12 cellular contexts compared by ENCODE assay signal in genomic region chr2:108640731-108641130, GRCh38.
A peak's percentile ranks its signal among the peaks of the same experiment; 100 is the strongest.
DNase-seq lines count a peak whose midpoint lies in the region; ATAC-seq and TF ChIP-seq lines count a peak whose summit lies in the region.
"Had no signal": no experiment of that assay in that cellular context is flagged by ENCODE, and none has a peak within 500 bp of the region (broad histone marks: within the 10 kb centered on the region; RNA-seq: fewer than 3 reads in every experiment).

No MANE protein-coding gene starts in this region.

- CTCF ChIA-PET in SK-N-SH (lab: Yijun Ruan, JAX) = interaction anchor here (1.7 kb wide), 1 partner anchor 57 kb away, joined by 4 read pairs; no protein-coding TSS in a partner anchor

- H2AFZ ChIP-seq in SK-N-SH (ENCODE audit: low read depth) = no peak overlapping the region

- H4K20me1 ChIP-seq in SK-N-SH (ENCODE audit: insufficient read depth) = peaks cover 5% of the 10 kb centered on the region

- H3K4me3 ChIP-seq in heart left ventricle (no peak overlapping the region), SK-N-SH (ENCODE audit: low read depth in 2 of 2, low read length in 1 of 2) (peak overlapping the region in 1 of 2 experiments; percentile 47; a peak in 2 of 4 replicates), upper lobe of right lung (no peak overlapping the region)

- 60 to 67% (median 63%) methylated on average over 4 of the region's 4 CpGs for WGBS in heart left ventricle, 4 donors
- WGBS in SK-N-SH (ENCODE audit: low lambda C conversion rate) = 16% methylated on average over 4 of the region's 4 CpGs

- no peak for TF ChIP-seq POLR2A in heart left ventricle (IDR thresholded peaks at IDR 0.05)

- H3K4me1 ChIP-seq in heart left ventricle = peaks cover 0 to 73% (median 46%) of the 10 kb centered on the region in 12 donors
- peaks cover 26 to 34% of the 10 kb centered on the region in 2 experiments for H3K4me1 ChIP-seq in SK-N-SH (ENCODE audit: control insufficient read depth in 1 of 2, insufficient read depth in 2 of 2, low read depth in 1 of 2, low read length in 1 of 2)
- peaks cover 46% of the 10 kb centered on the region for H3K4me1 ChIP-seq in upper lobe of right lung

- POLR2A ChIA-PET in SK-N-SH (lab: Yijun Ruan, JAX) = no interaction called here

- TF ChIP-seq EP300 in SK-N-SH (IDR thresholded peaks at IDR 0.05; ENCODE audit: borderline replicate concordance in 1 of 2, low read depth in 1 of 2, low read length in 1 of 2) = peak; percentile 52 to 64; a peak in 2 of 4 replicates

- H3K9me3 ChIP-seq in heart left ventricle (no peaks in the 10 kb centered on the region), SK-N-SH (no peaks in the 10 kb centered on the region), upper lobe of right lung (no peaks in the 10 kb centered on the region)

- H3K36me3 ChIP-seq in heart left ventricle (no peaks in the 10 kb centered on the region), SK-N-SH (replicated peaks in 1 of 2; ENCODE audit: control insufficient read depth in 1 of 2, insufficient read depth in 2 of 2, low read length in 1 of 2) (no peaks in the 10 kb centered on the region), upper lobe of right lung (no peaks in the 10 kb centered on the region)

- H3F3A ChIP-seq in SK-N-SH (replicated peaks; ENCODE audit: insufficient read depth) = peaks cover 39% of the 10 kb centered on the region

- H3K27ac ChIP-seq in heart left ventricle (peak overlapping the region in 11 of 12 donors; percentile 21 to 92 (median 51)), SK-N-SH (ENCODE audit: low read depth in 2 of 2, low read length in 1 of 2) (peak overlapping the region; percentile 77 to 97; a peak in 3 of 4 replicates), upper lobe of right lung (no peak overlapping the region)

- TF ChIP-seq CTCF in heart left ventricle (IDR thresholded peaks at IDR 0.05) (no peak), SK-N-SH (IDR thresholded peaks at IDR 0.05) (no peak), upper lobe of right lung (IDR thresholded peaks at IDR 0.05) (no peak)

- intact Hi-C loops in heart left ventricle (cut with DNase I) (no loop called here), cardiac septum (cut with DNase I) (no loop called here), upper lobe of right lung (cut with DNase I) (no loop called here)

- no peaks in the 10 kb centered on the region for H3K9me2 ChIP-seq in SK-N-SH

- H3K9ac ChIP-seq in SK-N-SH = peak overlapping the region; percentile 74

- no peak for TF ChIP-seq RAD21 in SK-N-SH (IDR thresholded peaks at IDR 0.05; ENCODE audit: low read length)

- H3K4me2 ChIP-seq in SK-N-SH = peak overlapping the region; percentile 74

- H3K79me2 ChIP-seq in SK-N-SH (ENCODE audit: insufficient read depth) = peaks cover 85% of the 10 kb centered on the region

- DNase-seq in heart left ventricle = no peak
- no peak for DNase-seq in cardiac septum (ENCODE audit: low spot score)
- DNase-seq in SK-N-SH = peak; percentile 51
- DNase-seq in fibroblast of the conjunctiva (ENCODE audit: low read depth) = peak; percentile 73
- no peak for DNase-seq in upper lobe of right lung
- DNase-seq in stimulated activated CD4-positive, alpha-beta T cell treated with anti-CD3 and anti-CD28 coated beads, Interleukin-12 subunit alpha, Interleukin-12 subunit beta, amount 100 ng/mL, for 4 hours = no peak
- DNase-seq in midbrain (lab: John Stamatoyannopoulos, UW) = no peak
- DNase-seq in LoVo (ENCODE audit: low spot score) = no peak
- DNase-seq: activated B cell treated with CpG ODN at 0.5 μM for 24 hours; CD8-positive, alpha-beta memory T cell; H7; NCI-H526 treated with DMSO at 0.1 percent for 48 hours had no signal

- ATAC-seq in heart left ventricle (no peak), upper lobe of right lung (peak; percentile 8)

- no peaks in the 10 kb centered on the region for H3K27me3 ChIP-seq in heart left ventricle
- no peaks in the 10 kb centered on the region for H3K27me3 ChIP-seq in SK-N-SH (ENCODE audit: insufficient read depth)
- no peaks in the 10 kb centered on the region for H3K27me3 ChIP-seq in upper lobe of right lung

TF ChIP-seq in SK-N-SH, 30 proteins besides CTCF, POLR2A, EP300 and RAD21:
- 0 out of 2 replicates have a peak, but pooled peaks have one; percentile 8 for TF ChIP-seq TEAD4 (IDR thresholded peaks at IDR 0.05; ENCODE audit: borderline replicate concordance, insufficient read depth)
- TF ChIP-seq TCF12 (IDR thresholded peaks at IDR 0.05) = peak; percentile 80
- no peak for TF ChIP-seq IRF3 (IDR thresholded peaks at IDR 0.05; ENCODE audit: low read depth, low read length)
- peak; percentile 22; the same call in 1 of the 2 replicates for TF ChIP-seq POLR2AphosphoS5 (IDR thresholded peaks at IDR 0.05; ENCODE audit: low read depth, low read length)
- TF ChIP-seq RXRA (IDR thresholded peaks at IDR 0.05; ENCODE audit: borderline replicate concordance, low read depth) = no peak
- TF ChIP-seq JUND (IDR thresholded peaks at IDR 0.05) = peak; percentile 55
- TF ChIP-seq MXI1 (IDR thresholded peaks at IDR 0.05; ENCODE audit: low read depth, low read length) = peak; percentile 43; the same call in 1 of the 2 replicates
- peak; percentile 74 for TF ChIP-seq FOSL2 (IDR thresholded peaks at IDR 0.05; ENCODE audit: borderline replicate concordance, low read depth)
- TF ChIP-seq PBX3 (IDR thresholded peaks at IDR 0.05) = peak; percentile 72

Comparison
In these comparisons a context has a peak if more than half of its experiments do, and no peak if none do; other contexts are left out.
1. DNase-seq: peak in SK-N-SH (single experiment) and fibroblast of the conjunctiva (single experiment); none in heart left ventricle (0 of 5), cardiac septum (single experiment), upper lobe of right lung (single experiment), stimulated activated CD4-positive, alpha-beta T cell treated with anti-CD3 and anti-CD28 coated beads, Interleukin-12 subunit alpha, Interleukin-12 subunit beta, amount 100 ng/mL, for 4 hours (single experiment), midbrain (single experiment) and LoVo (single experiment).